1 cellular context compared by ENCODE assay signal in genomic region chr4:98996056-98996941, GRCh38.
TF ChIP-seq lines count a peak whose summit lies in the region.

No MANE protein-coding gene starts in this region.

TF ChIP-seq in HepG2, 621 proteins besides CTCF, POLR2A, EP300 and RAD21 (continued from another document):
- peak; percentile 43; the same call in 1 of the 2 replicates for TF ChIP-seq ZBTB2 (CRISPR knock-in tag; IDR thresholded peaks at IDR 0.05; ENCODE audit: low read depth)
- TF ChIP-seq ARID4A (CRISPR knock-in tag; IDR thresholded peaks at IDR 0.05; ENCODE audit: borderline replicate concordance), result peak; percentile 67; the same call in 1 of the 2 replicates
- TF ChIP-seq ZMYM4 (CRISPR knock-in tag; IDR thresholded peaks at IDR 0.05), result 0 out of 2 replicates have a peak, but pooled peaks have one; percentile 22
- peak; percentile 32; the same call in 1 of the 2 replicates for TF ChIP-seq JDP2 (CRISPR knock-in tag; IDR thresholded peaks at IDR 0.05; ENCODE audit: borderline replicate concordance)
- 0 out of 2 replicates have a peak, but pooled peaks have one; percentile 5 for TF ChIP-seq DNMT1 (CRISPR knock-in tag; IDR thresholded peaks at IDR 0.05)
- no peak for TF ChIP-seq SP140L (CRISPR knock-in tag; IDR thresholded peaks at IDR 0.05; ENCODE audit: borderline replicate concordance)
- TF ChIP-seq ASH2L (IDR thresholded peaks at IDR 0.05; ENCODE audit: insufficient read length, low read depth, low read length), result peak; percentile 66
- TF ChIP-seq ZNF552 (CRISPR knock-in tag; IDR thresholded peaks at IDR 0.05; ENCODE audit: borderline replicate concordance), result no peak
- no peak for TF ChIP-seq GZF1 (CRISPR knock-in tag; IDR thresholded peaks at IDR 0.05)
- peak; percentile 94 for TF ChIP-seq ZNF12 (CRISPR knock-in tag; IDR thresholded peaks at IDR 0.05)
- 0 out of 2 replicates have a peak, but pooled peaks have one; percentile 4 for TF ChIP-seq MEIS2 (CRISPR knock-in tag; IDR thresholded peaks at IDR 0.05)
- 0 out of 2 replicates have a peak, but pooled peaks have one; percentile 23 for TF ChIP-seq PHF8 (CRISPR knock-in tag; IDR thresholded peaks at IDR 0.05)
- TF ChIP-seq PAWR (CRISPR knock-in tag; IDR thresholded peaks at IDR 0.05; ENCODE audit: borderline replicate concordance), result no peak
- no peak for TF ChIP-seq RARA (CRISPR knock-in tag; IDR thresholded peaks at IDR 0.05)
- TF ChIP-seq KDM5B (CRISPR knock-in tag; IDR thresholded peaks at IDR 0.05; ENCODE audit: borderline replicate concordance), result 0 out of 2 replicates have a peak, but pooled peaks have one; percentile 43
- no peak for TF ChIP-seq ZNF383 (CRISPR knock-in tag; IDR thresholded peaks at IDR 0.05; ENCODE audit: borderline replicate concordance)
- TF ChIP-seq ZNF562 (CRISPR knock-in tag; IDR thresholded peaks at IDR 0.05; ENCODE audit: borderline replicate concordance), result peak; percentile 49; the same call in 1 of the 2 replicates
- peak; percentile 26; the same call in 1 of the 2 replicates for TF ChIP-seq SALL2 (CRISPR knock-in tag; IDR thresholded peaks at IDR 0.05)
- no peak for TF ChIP-seq ZNF800 (CRISPR knock-in tag; IDR thresholded peaks at IDR 0.05)
- TF ChIP-seq ZNF788 (CRISPR knock-in tag; IDR thresholded peaks at IDR 0.05; ENCODE audit: borderline replicate concordance), result 0 out of 2 replicates have a peak, but pooled peaks have one; percentile 4
- TF ChIP-seq ZNF761 (CRISPR knock-in tag; conservative IDR thresholded peaks at IDR 0.05), result no peak
- peak; percentile 16; the same call in 1 of the 2 replicates for TF ChIP-seq HOXA3 (CRISPR knock-in tag; IDR thresholded peaks at IDR 0.05)
- TF ChIP-seq DMAP1 (CRISPR knock-in tag; IDR thresholded peaks at IDR 0.05), result no peak
- 0 out of 2 replicates have a peak, but pooled peaks have one; percentile 42 for TF ChIP-seq ZNF589 (CRISPR knock-in tag; conservative IDR thresholded peaks at IDR 0.05)
- TF ChIP-seq KMT2A (CRISPR knock-in tag; IDR thresholded peaks at IDR 0.05), result peak; percentile 50; the same call in 1 of the 2 replicates
- 0 out of 2 replicates have a peak, but pooled peaks have one; percentile 16 for TF ChIP-seq ZNF414 (CRISPR knock-in tag; IDR thresholded peaks at IDR 0.05)
- TF ChIP-seq TCF12 (IDR thresholded peaks at IDR 0.05), result no peak
- peak; percentile 60; the same call in 1 of the 2 replicates for TF ChIP-seq TCF12 (CRISPR knock-in tag; IDR thresholded peaks at IDR 0.05)
- no peak for TF ChIP-seq PRPF4 (IDR thresholded peaks at IDR 0.05; ENCODE audit: low read depth, low read length, poor library complexity, severe bottlenecking)
- TF ChIP-seq ZFYVE20 (CRISPR knock-in tag; IDR thresholded peaks at IDR 0.05; ENCODE audit: borderline replicate concordance, low read depth), result no peak
- TF ChIP-seq ZNF563 (CRISPR knock-in tag; IDR thresholded peaks at IDR 0.05), result peak; percentile 74; the same call in 1 of the 2 replicates
- 0 out of 2 replicates have a peak, but pooled peaks have one; percentile 18 for TF ChIP-seq EEA1 (CRISPR knock-in tag; IDR thresholded peaks at IDR 0.05; ENCODE audit: borderline replicate concordance)
- 0 out of 2 replicates have a peak, but pooled peaks have one; percentile 49 for TF ChIP-seq MXD4 (CRISPR knock-in tag; IDR thresholded peaks at IDR 0.05)
- 0 out of 2 replicates have a peak, but pooled peaks have one; percentile 2 for TF ChIP-seq ZNF343 (CRISPR knock-in tag; IDR thresholded peaks at IDR 0.05)
- 0 out of 4 replicates have a peak, but pooled peaks of 1 of the 2 experiments have one; percentile 1 for TF ChIP-seq HMGXB4 (CRISPR knock-in tag; IDR thresholded peaks at IDR 0.05; ENCODE audit: borderline replicate concordance in 1 of 2, low read depth in 1 of 2)
- no peak for TF ChIP-seq FOXA1 (IDR thresholded peaks at IDR 0.05)
- 0 out of 2 replicates have a peak, but pooled peaks have one; percentile 22 for TF ChIP-seq FOXA1 (CRISPR knock-in tag; IDR thresholded peaks at IDR 0.05)
